Comparison of ENCODE assay signal across 8 cellular contexts in genomic region chr14:100640481-100641273, GRCh38. TPM values are rescaled to one million over a fixed set of nuclear protein-coding genes. Genes with fewer than 3 reads are reported as not detected.
A peak's percentile ranks its signal among the peaks of the same experiment; 100 is the strongest.
DNase-seq lines count a peak whose midpoint lies in the region; ATAC-seq, FAIRE-seq and TF ChIP-seq lines count a peak whose summit lies in the region.

No MANE protein-coding gene starts in this region.

- peak; percentile 97 for ATAC-seq in HG03175 (IDR thresholded peaks at IDR 0.05; ENCODE audit: unreplicated experiment)
- ATAC-seq in central memory CD8-positive, alpha-beta T cell (replicated peaks; ENCODE audit: extremely low read depth, poor library complexity, severe bottlenecking) = peak; percentile 96

- peak; percentile 65 for DNase-seq in GM19239 (ENCODE audit: insufficient read length, low spot score)
- peak; percentile 18 to 60 (median 45) for DNase-seq in activated CD4-positive, CD25-positive, alpha-beta regulatory T cell (lab: John Stamatoyannopoulos, UW)
- DNase-seq in central memory CD8-positive, alpha-beta T cell (ENCODE audit: low spot score in 2 of 2) = peak; percentile 62 to 74
- DNase-seq in stimulated activated CD8-positive, alpha-beta memory T cell treated with anti-CD3 and anti-CD28 coated beads, Interleukin-4, amount 100 ng/mL, for 24 hours (ENCODE audit: low read depth) = peak; percentile 60
- DNase-seq in left ventricle myocardium inferior = no peak
- DNase-seq in adrenal gland = no peak
- DNase-seq in cerebellum (ENCODE audit: low spot score) = no peak

- H3K4me3 ChIP-seq in left ventricle myocardium inferior (no peak overlapping the region), adrenal gland (no peak overlapping the region)

- H3K27ac ChIP-seq in left ventricle myocardium inferior (replicated peaks) = no peak overlapping the region
- no peak overlapping the region for H3K27ac ChIP-seq in adrenal gland

- peaks cover 69% of the 10 kb centered on the region for H3K4me1 Mint-ChIP-seq in central memory CD8-positive, alpha-beta T cell

- 74 to 84% (median 78%) methylated on average over 14 to 19 of the region's 20 CpGs for WGBS in adrenal gland, 4 donors

- TF ChIP-seq CTCF in left ventricle myocardium inferior (IDR thresholded peaks at IDR 0.05; ENCODE audit: borderline replicate concordance) (no peak), adrenal gland (IDR thresholded peaks at IDR 0.05) (no peak)

- no peaks in the 10 kb centered on the region for H3K9me3 Mint-ChIP-seq in central memory CD8-positive, alpha-beta T cell

- H3K27me3 ChIP-seq in left ventricle myocardium inferior (ENCODE audit: low read depth) = peaks cover 41% of the 10 kb centered on the region
- no peaks in the 10 kb centered on the region for H3K27me3 ChIP-seq in adrenal gland

- H3K36me3 Mint-ChIP-seq in central memory CD8-positive, alpha-beta T cell (ENCODE audit: insufficient read depth) = peaks cover 9% of the 10 kb centered on the region

- peaks cover 1% of the 10 kb centered on the region for H3K27me3 Mint-ChIP-seq in central memory CD8-positive, alpha-beta T cell

- no peak for TF ChIP-seq POLR2A in adrenal gland (IDR thresholded peaks at IDR 0.05)

- H3K4me3 Mint-ChIP-seq in central memory CD8-positive, alpha-beta T cell = peak overlapping the region; percentile 73

- no peaks in the 10 kb centered on the region for H3K4me1 ChIP-seq in left ventricle myocardium inferior
- H3K4me1 ChIP-seq in adrenal gland (replicated peaks in 1 of 2) = no peaks in the 10 kb centered on the region

- intact Hi-C loops in left ventricle myocardium inferior (cut with micrococcal nuclease) = loop anchor here (10.0 kb wide), 1 partner anchor 196 kb away; no protein-coding TSS in a partner anchor
- intact Hi-C loops in adrenal gland (cut with DNase I) = no loop called here

- peak overlapping the region; percentile 80 for H3K27ac Mint-ChIP-seq in central memory CD8-positive, alpha-beta T cell (ENCODE audit: low read depth)

- no peaks in the 10 kb centered on the region for H3K36me3 ChIP-seq in left ventricle myocardium inferior
- no peaks in the 10 kb centered on the region for H3K36me3 ChIP-seq in adrenal gland (replicated peaks in 1 of 2)

- peak; percentile 82 for FAIRE-seq in GM19239 (lab: Jason Lieb, UNC)

- no peaks in the 10 kb centered on the region for H3K9me3 ChIP-seq in left ventricle myocardium inferior (replicated peaks)
- H3K9me3 ChIP-seq in adrenal gland (replicated peaks in 1 of 3) = no peaks in the 10 kb centered on the region

RNA-seq across cellular contexts. Expression of gene BEGAIN, which starts 53.5 kb away (rescaled TPM):
- total RNA-seq in left ventricle myocardium inferior (1.9 TPM), adrenal gland (1 to 10 TPM in 7 of 8 donors, under 1 TPM in 1; 0.60 to 9.4 (median 2.7) TPM), cerebellum (6.0 TPM)
- polyA plus RNA-seq in adrenal gland = 10 to 100 TPM in 2 of 3 donors, 1 to 10 TPM in 1; 2.5 to 59.0 (median 13.7) TPM

Comparison
In these comparisons a context has a peak if more than half of its experiments do, and no peak if none do; other contexts are left out.
1. DNase-seq: peak in GM19239 (single experiment), activated CD4-positive, CD25-positive, alpha-beta regulatory T cell (4 of 4), central memory CD8-positive, alpha-beta T cell (2 of 2) and stimulated activated CD8-positive, alpha-beta memory T cell treated with anti-CD3 and anti-CD28 coated beads, Interleukin-4, amount 100 ng/mL, for 24 hours (single experiment); none in left ventricle myocardium inferior (single experiment), adrenal gland (0 of 7) and cerebellum (single experiment).